ENCODE assay signal across 1 cellular context in the genomic region with DNA sequence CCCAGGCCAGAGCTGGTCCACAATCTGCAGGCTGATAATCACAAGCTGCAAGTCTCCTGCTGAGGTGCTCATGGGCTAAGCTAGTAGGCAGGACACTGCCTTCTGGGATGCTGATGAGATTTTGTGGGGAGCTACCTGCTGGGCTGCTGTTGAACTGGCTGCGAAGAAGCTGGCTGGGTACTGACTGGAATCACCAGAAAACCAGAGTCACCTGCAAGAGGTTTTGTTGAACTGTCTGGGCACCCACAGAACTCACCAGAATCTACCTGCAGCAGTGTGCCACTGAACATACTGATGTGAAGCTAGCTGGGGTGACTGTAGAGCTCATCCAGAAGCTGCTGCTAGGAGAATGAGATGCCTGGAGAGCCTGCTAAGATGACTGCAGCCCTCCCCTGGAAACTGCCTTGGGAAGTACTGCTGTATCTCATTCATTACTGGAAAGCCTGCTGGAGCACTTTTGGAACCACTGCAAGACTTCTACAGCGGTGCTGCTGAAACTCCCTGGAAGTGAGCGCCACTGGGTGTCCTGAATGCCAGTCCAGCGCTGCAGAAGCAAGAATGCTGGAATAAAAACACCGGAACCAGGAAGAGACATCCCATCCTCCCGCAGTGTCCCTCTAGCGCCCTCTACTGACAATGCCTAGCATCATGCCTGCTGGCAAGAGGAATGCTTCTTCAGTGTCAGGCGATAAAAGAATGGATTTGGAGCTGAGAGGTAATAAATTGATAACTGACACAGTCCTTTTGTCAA.
TF ChIP-seq lines count a peak whose summit lies in the region.

No MANE protein-coding gene starts in this region.

TF ChIP-seq in K562, 482 proteins besides CTCF, POLR2A, EP300 and RAD21 (continued from another document and continues in another):
- TF ChIP-seq TAF9B (IDR thresholded peaks at IDR 0.05; ENCODE audit: partially characterized antibody) (no peak), CBFB (CRISPR knock-in tag; IDR thresholded peaks at IDR 0.05) (no peak), SMARCC2 (IDR thresholded peaks at IDR 0.05; ENCODE audit: low read depth) (0 out of 2 replicates have a peak, but pooled peaks have one; percentile 15), CEBPB (tag; IDR thresholded peaks at IDR 0.05) (no peak), DEAF1 (CRISPR knock-in tag; IDR thresholded peaks at IDR 0.05) (peak; percentile 72), PTBP1 (IDR thresholded peaks at IDR 0.05; ENCODE audit: low read depth, low read length) (no peak), ZNF717 (CRISPR knock-in tag; IDR thresholded peaks at IDR 0.05) (no peak), C11orf30 (IDR thresholded peaks at IDR 0.05; ENCODE audit: low read depth) (no peak), CREM (IDR thresholded peaks at IDR 0.05; ENCODE audit: low read depth) (peak; percentile 77), ZNF398 (CRISPR knock-in tag; IDR thresholded peaks at IDR 0.05) (no peak), BRD4 (IDR thresholded peaks at IDR 0.05) (no peak), SMC3 (conservative IDR thresholded peaks at IDR 0.05; ENCODE audit: insufficient read depth, low read depth, low read length) (peak; percentile 75), KHSRP (IDR thresholded peaks at IDR 0.05) (no peak), FOXK2 (conservative IDR thresholded peaks at IDR 0.05 in 1 of 2, IDR thresholded peaks at IDR 0.05 in 1 of 2; ENCODE audit: low read depth in 2 of 2) (peak in 1 of 2 experiments; percentile 43; a peak in 1 of 4 replicates), JUND (IDR thresholded peaks at IDR 0.05; ENCODE audit: borderline replicate concordance, low read depth, low read length) (0 out of 2 replicates have a peak, but pooled peaks have one; percentile 19), JUND (tag; IDR thresholded peaks at IDR 0.05; ENCODE audit: borderline replicate concordance, low read depth, low read length) (no peak), MAZ (CRISPR knock-in tag; conservative IDR thresholded peaks at IDR 0.05 in 1 of 2, IDR thresholded peaks at IDR 0.05 in 1 of 2) (0 out of 4 replicates have a peak, but pooled peaks of 1 of the 2 experiments have one; percentile 30), AFF1 (IDR thresholded peaks at IDR 0.05; ENCODE audit: low read depth in 1 of 2, partially characterized antibody in 2 of 2) (no peak), MCM2 (IDR thresholded peaks at IDR 0.05; ENCODE audit: low read depth) (no peak), NFXL1 (CRISPR knock-in tag; IDR thresholded peaks at IDR 0.05) (no peak), EHMT2 (IDR thresholded peaks at IDR 0.05) (peak; percentile 32; the same call in 1 of the 2 replicates), ELK1 (CRISPR knock-in tag; IDR thresholded peaks at IDR 0.05) (no peak), IRF2 (CRISPR knock-in tag; IDR thresholded peaks at IDR 0.05) (no peak), UBTF (IDR thresholded peaks at IDR 0.05; ENCODE audit: borderline replicate concordance in 1 of 2, low read depth in 2 of 2, low read length in 2 of 2) (no peak), CTBP1 (IDR thresholded peaks at IDR 0.05; ENCODE audit: borderline replicate concordance) (peak; percentile 44; the same call in 1 of the 2 replicates), SMARCA4 (IDR thresholded peaks at IDR 0.05) (peak; percentile 47; the same call in 1 of the 2 replicates), HEY1 (CRISPR knock-in tag; IDR thresholded peaks at IDR 0.05; ENCODE audit: borderline replicate concordance) (no peak), SP1 (CRISPR knock-in tag; IDR thresholded peaks at IDR 0.05) (0 out of 2 replicates have a peak, but pooled peaks have one; percentile 27), ZNF347 (CRISPR knock-in tag; IDR thresholded peaks at IDR 0.05; ENCODE audit: low read depth) (no peak), CBX5 (IDR thresholded peaks at IDR 0.05; ENCODE audit: borderline replicate concordance, low read depth) (peak; percentile 71; the same call in 1 of the 2 replicates)
- TF ChIP-seq, protein P1, sequence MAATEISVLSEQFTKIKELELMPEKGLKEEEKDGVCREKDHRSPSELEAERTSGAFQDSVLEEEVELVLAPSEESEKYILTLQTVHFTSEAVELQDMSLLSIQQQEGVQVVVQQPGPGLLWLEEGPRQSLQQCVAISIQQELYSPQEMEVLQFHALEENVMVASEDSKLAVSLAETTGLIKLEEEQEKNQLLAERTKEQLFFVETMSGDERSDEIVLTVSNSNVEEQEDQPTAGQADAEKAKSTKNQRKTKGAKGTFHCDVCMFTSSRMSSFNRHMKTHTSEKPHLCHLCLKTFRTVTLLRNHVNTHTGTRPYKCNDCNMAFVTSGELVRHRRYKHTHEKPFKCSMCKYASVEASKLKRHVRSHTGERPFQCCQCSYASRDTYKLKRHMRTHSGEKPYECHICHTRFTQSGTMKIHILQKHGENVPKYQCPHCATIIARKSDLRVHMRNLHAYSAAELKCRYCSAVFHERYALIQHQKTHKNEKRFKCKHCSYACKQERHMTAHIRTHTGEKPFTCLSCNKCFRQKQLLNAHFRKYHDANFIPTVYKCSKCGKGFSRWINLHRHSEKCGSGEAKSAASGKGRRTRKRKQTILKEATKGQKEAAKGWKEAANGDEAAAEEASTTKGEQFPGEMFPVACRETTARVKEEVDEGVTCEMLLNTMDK (IDR thresholded peaks at IDR 0.05; ENCODE audit: borderline replicate concordance, insufficient read depth, low read depth, low read length, poor library complexity, severe bottlenecking), result peak; percentile 58
- TF ChIP-seq, protein P2, sequence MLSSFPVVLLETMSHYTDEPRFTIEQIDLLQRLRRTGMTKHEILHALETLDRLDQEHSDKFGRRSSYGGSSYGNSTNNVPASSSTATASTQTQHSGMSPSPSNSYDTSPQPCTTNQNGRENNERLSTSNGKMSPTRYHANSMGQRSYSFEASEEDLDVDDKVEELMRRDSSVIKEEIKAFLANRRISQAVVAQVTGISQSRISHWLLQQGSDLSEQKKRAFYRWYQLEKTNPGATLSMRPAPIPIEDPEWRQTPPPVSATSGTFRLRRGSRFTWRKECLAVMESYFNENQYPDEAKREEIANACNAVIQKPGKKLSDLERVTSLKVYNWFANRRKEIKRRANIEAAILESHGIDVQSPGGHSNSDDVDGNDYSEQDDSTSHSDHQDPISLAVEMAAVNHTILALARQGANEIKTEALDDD (IDR thresholded peaks at IDR 0.05), result no peak
- TF ChIP-seq, protein P3, sequence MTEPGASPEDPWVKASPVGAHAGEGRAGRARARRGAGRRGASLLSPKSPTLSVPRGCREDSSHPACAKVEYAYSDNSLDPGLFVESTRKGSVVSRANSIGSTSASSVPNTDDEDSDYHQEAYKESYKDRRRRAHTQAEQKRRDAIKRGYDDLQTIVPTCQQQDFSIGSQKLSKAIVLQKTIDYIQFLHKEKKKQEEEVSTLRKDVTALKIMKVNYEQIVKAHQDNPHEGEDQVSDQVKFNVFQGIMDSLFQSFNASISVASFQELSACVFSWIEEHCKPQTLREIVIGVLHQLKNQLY (CRISPR knock-in tag; conservative IDR thresholded peaks at IDR 0.05), result no peak
- TF ChIP-seq, protein P4, sequence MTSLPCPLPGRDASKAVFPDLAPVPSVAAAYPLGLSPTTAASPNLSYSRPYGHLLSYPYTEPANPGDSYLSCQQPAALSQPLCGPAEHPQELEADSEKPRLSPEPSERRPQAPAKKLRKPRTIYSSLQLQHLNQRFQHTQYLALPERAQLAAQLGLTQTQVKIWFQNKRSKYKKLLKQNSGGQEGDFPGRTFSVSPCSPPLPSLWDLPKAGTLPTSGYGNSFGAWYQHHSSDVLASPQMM (CRISPR knock-in tag; IDR thresholded peaks at IDR 0.05), result no peak
- TF ChIP-seq, protein P5, sequence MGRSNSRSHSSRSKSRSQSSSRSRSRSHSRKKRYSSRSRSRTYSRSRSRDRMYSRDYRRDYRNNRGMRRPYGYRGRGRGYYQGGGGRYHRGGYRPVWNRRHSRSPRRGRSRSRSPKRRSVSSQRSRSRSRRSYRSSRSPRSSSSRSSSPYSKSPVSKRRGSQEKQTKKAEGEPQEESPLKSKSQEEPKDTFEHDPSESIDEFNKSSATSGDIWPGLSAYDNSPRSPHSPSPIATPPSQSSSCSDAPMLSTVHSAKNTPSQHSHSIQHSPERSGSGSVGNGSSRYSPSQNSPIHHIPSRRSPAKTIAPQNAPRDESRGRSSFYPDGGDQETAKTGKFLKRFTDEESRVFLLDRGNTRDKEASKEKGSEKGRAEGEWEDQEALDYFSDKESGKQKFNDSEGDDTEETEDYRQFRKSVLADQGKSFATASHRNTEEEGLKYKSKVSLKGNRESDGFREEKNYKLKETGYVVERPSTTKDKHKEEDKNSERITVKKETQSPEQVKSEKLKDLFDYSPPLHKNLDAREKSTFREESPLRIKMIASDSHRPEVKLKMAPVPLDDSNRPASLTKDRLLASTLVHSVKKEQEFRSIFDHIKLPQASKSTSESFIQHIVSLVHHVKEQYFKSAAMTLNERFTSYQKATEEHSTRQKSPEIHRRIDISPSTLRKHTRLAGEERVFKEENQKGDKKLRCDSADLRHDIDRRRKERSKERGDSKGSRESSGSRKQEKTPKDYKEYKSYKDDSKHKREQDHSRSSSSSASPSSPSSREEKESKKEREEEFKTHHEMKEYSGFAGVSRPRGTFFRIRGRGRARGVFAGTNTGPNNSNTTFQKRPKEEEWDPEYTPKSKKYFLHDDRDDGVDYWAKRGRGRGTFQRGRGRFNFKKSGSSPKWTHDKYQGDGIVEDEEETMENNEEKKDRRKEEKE (IDR thresholded peaks at IDR 0.05; ENCODE audit: borderline replicate concordance in 1 of 2, control insufficient read depth in 1 of 2, low read depth in 2 of 2, low read length in 1 of 2), result no peak
